In the genomic region with DNA sequence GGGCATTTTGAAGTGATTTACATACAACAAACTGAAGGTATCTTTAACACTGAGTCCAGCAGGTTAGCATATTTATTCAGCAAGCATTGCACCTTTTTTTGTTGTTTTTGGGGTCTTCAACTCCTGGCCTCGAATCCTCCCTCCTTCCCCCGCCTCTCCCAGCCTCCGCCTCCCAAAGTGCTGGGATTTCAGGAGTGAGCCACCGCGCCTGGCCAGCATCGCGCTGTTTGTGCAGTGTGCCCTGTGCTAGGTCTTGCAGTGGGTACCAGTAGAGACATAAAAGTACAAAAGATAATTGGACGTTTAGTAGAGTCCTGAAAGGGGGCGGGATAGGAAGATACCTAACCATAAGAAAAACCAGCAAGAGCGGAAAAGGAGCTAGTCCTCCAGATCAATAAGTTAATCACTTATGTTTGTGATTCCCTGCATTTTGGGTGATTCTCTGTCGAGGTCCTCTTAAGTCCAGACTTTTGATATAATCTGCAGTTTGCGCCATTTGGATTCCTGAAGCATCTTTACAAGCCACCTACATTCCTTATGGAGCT, we compare ENCODE assay signal across 8 cellular contexts.
DNase-seq lines count a peak whose midpoint lies in the region; ATAC-seq and TF ChIP-seq lines count a peak whose summit lies in the region.

No MANE protein-coding gene starts in this region.

- no peak for TF ChIP-seq CTCF in thoracic aorta (IDR thresholded peaks at IDR 0.05)

- no peak for DNase-seq in activated CD4-positive, alpha-beta T cell treated with anti-CD3 and anti-CD28 coated beads, Interleukin-2, amount 10 ng/mL, durations not matched to agents 24 days and 14 days
- DNase-seq in activated CD4-positive, alpha-beta T cell treated with anti-CD3 and anti-CD28 coated beads for 1 hour: no peak
- DNase-seq in activated T-helper 1 cell treated with anti-CD3 and anti-CD28 coated beads, Interleukin-12 subunit alpha, Interleukin-12 subunit beta, Interleukin-2, Interleukin-4 antibody, amounts not matched to agents 30 ng/mL and 10 ng/mL and 1 ng/mL, durations not matched to agents 14 hours and 24 hours and 36 hours (ENCODE audit: low spot score): no peak
- peak; percentile 72 for DNase-seq in islet precursor cell
- DNase-seq in thoracic aorta (ENCODE audit: low spot score): no peak
- no peak for DNase-seq in NCI-H1436 treated with DMSO at 0.1 percent for 48 hours (lab: John Stamatoyannopoulos, UW)

- H3K36me3 ChIP-seq in thoracic aorta: no peaks in the 10 kb centered on the region

- no peaks in the 10 kb centered on the region for H3K27me3 ChIP-seq in thoracic aorta (replicated peaks; ENCODE audit: insufficient read depth)

- H3K27ac Mint-ChIP-seq in activated CD4-positive, alpha-beta T cell treated with anti-CD3 and anti-CD28 coated beads, Interleukin-2, amount 10 ng/mL, durations not matched to agents 24 days and 14 days: peak overlapping the region; percentile 91
- peak overlapping the region; percentile 88 for H3K27ac Mint-ChIP-seq in activated T-helper 1 cell treated with anti-CD3 and anti-CD28 coated beads, Interleukin-12 subunit alpha, Interleukin-12 subunit beta, Interleukin-2, Interleukin-4 antibody, amounts not matched to agents 30 ng/mL and 10 ng/mL and 1 ng/mL, durations not matched to agents 14 hours and 24 hours and 36 hours

- ATAC-seq in thoracic aorta (ENCODE audit: insufficient number of reproducible peaks, low FRiP score, low read depth) (no peak), HG03439 (IDR thresholded peaks at IDR 0.05; ENCODE audit: unreplicated experiment) (no peak), GM19023 (IDR thresholded peaks at IDR 0.05; ENCODE audit: unreplicated experiment) (no peak)

- H3K9me3 Mint-ChIP-seq in activated CD4-positive, alpha-beta T cell treated with anti-CD3 and anti-CD28 coated beads, Interleukin-2, amount 10 ng/mL, durations not matched to agents 24 days and 14 days: no peaks in the 10 kb centered on the region
- no peaks in the 10 kb centered on the region for H3K9me3 Mint-ChIP-seq in activated T-helper 1 cell treated with anti-CD3 and anti-CD28 coated beads, Interleukin-12 subunit alpha, Interleukin-12 subunit beta, Interleukin-2, Interleukin-4 antibody, amounts not matched to agents 30 ng/mL and 10 ng/mL and 1 ng/mL, durations not matched to agents 14 hours and 24 hours and 36 hours

- peaks cover 17% of the 10 kb centered on the region for H3K4me1 Mint-ChIP-seq in activated CD4-positive, alpha-beta T cell treated with anti-CD3 and anti-CD28 coated beads, Interleukin-2, amount 10 ng/mL, durations not matched to agents 24 days and 14 days
- peaks cover 24% of the 10 kb centered on the region for H3K4me1 Mint-ChIP-seq in activated T-helper 1 cell treated with anti-CD3 and anti-CD28 coated beads, Interleukin-12 subunit alpha, Interleukin-12 subunit beta, Interleukin-2, Interleukin-4 antibody, amounts not matched to agents 30 ng/mL and 10 ng/mL and 1 ng/mL, durations not matched to agents 14 hours and 24 hours and 36 hours (ENCODE audit: low read depth)

- no peaks in the 10 kb centered on the region for H3K36me3 Mint-ChIP-seq in activated CD4-positive, alpha-beta T cell treated with anti-CD3 and anti-CD28 coated beads, Interleukin-2, amount 10 ng/mL, durations not matched to agents 24 days and 14 days (ENCODE audit: low read depth)
- no peaks in the 10 kb centered on the region for H3K36me3 Mint-ChIP-seq in activated T-helper 1 cell treated with anti-CD3 and anti-CD28 coated beads, Interleukin-12 subunit alpha, Interleukin-12 subunit beta, Interleukin-2, Interleukin-4 antibody, amounts not matched to agents 30 ng/mL and 10 ng/mL and 1 ng/mL, durations not matched to agents 14 hours and 24 hours and 36 hours (ENCODE audit: low read depth)

- H3K27ac ChIP-seq in thoracic aorta: no peak overlapping the region

- no peaks in the 10 kb centered on the region for H3K9me3 ChIP-seq in thoracic aorta

- intact Hi-C loops in activated CD4-positive, alpha-beta T cell treated with anti-CD3 and anti-CD28 coated beads, Interleukin-2, amount 10 ng/mL, durations not matched to agents 24 days and 14 days (cut with micrococcal nuclease): loop anchor here (2.0 to 5.0 kb wide), 2 partner anchors 149 to 210 kb away; partner anchors contain the start of genes EPS15 and NRDC
- intact Hi-C loops in activated T-helper 1 cell treated with anti-CD3 and anti-CD28 coated beads, Interleukin-12 subunit alpha, Interleukin-12 subunit beta, Interleukin-2, Interleukin-4 antibody, amounts not matched to agents 30 ng/mL and 10 ng/mL and 1 ng/mL, durations not matched to agents 14 hours and 24 hours and 36 hours (cut with micrococcal nuclease): loop anchor here (1.0 to 10.0 kb wide), 7 partner anchors 39 to 1599 kb away; partner anchors contain the start of genes CDKN2C, EPS15, LRP8 and NRDC

- H3K4me3 Mint-ChIP-seq in activated CD4-positive, alpha-beta T cell treated with anti-CD3 and anti-CD28 coated beads, Interleukin-2, amount 10 ng/mL, durations not matched to agents 24 days and 14 days: peak overlapping the region; percentile 94
- H3K4me3 Mint-ChIP-seq in activated T-helper 1 cell treated with anti-CD3 and anti-CD28 coated beads, Interleukin-12 subunit alpha, Interleukin-12 subunit beta, Interleukin-2, Interleukin-4 antibody, amounts not matched to agents 30 ng/mL and 10 ng/mL and 1 ng/mL, durations not matched to agents 14 hours and 24 hours and 36 hours: peak overlapping the region; percentile 84

- peaks cover 28 to 71% of the 10 kb centered on the region in 2 donors for H3K4me1 ChIP-seq in thoracic aorta (ENCODE audit: control insufficient read depth in 1 of 2, low read depth in 2 of 2)

- H3K4me3 ChIP-seq in thoracic aorta: peak overlapping the region; percentile 75

- H3K27me3 Mint-ChIP-seq in activated CD4-positive, alpha-beta T cell treated with anti-CD3 and anti-CD28 coated beads, Interleukin-2, amount 10 ng/mL, durations not matched to agents 24 days and 14 days: no peaks in the 10 kb centered on the region
- no peaks in the 10 kb centered on the region for H3K27me3 Mint-ChIP-seq in activated T-helper 1 cell treated with anti-CD3 and anti-CD28 coated beads, Interleukin-12 subunit alpha, Interleukin-12 subunit beta, Interleukin-2, Interleukin-4 antibody, amounts not matched to agents 30 ng/mL and 10 ng/mL and 1 ng/mL, durations not matched to agents 14 hours and 24 hours and 36 hours (ENCODE audit: insufficient read depth)
